Comparison of ENCODE assay signal across 8 cellular contexts in the genomic region with DNA sequence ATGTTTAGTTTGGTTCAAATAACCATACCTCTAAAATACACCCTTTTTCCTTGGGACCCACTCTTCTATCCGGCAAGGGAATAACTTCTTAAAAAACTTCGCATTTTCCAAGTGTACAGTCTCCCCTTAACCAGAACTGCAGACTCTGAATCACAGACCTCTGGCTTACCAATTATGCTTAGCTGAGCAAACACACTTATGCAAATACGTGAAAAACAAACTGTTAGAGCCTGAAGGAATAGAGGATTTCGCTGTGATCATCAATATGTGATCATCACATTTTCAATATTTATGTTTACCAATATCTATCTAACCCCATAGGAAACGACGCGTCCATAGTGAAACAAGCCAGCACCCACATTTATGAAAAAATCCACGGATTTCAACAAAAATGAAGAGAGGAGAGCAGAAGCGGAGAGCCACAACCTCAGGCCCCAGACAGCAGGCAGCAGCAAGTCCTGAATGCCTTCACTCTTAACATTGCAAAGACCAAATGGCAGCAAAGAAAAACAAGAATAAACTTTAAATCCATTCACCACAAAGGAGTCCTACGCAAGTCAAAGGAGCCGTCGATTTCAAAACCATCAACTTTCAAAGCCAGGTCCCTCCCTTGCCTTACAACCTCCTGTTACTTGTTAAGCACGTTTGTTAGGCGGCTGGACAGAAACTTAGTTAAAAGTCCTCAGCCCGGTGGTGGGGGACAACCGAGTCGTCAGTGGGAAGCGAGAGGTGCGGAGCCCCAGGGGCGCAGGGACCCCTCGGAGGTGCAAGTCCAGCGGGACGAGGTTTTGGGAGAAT. TPM values are rescaled to one million over a fixed set of nuclear protein-coding genes. Genes with fewer than 3 reads are reported as not detected.
A peak's percentile ranks its signal among the peaks of the same experiment; 100 is the strongest.
DNase-seq lines count a peak whose midpoint lies in the region; ATAC-seq and TF ChIP-seq lines count a peak whose summit lies in the region.

No MANE protein-coding gene starts in this region.

- DNase-seq in Caco-2 (peak in 1 of 2 experiments; percentile 4), NCI-H526 treated with DMSO at 0.1 percent for 48 hours (lab: John Stamatoyannopoulos, UW) (peak; percentile 0), NCI-H226 (no peak), NCI-H345 (lab: John Stamatoyannopoulos, UW) (no peak)
- no peak for DNase-seq in natural killer cell treated with Interleukin-12 subunit alpha and Interleukin-12 subunit beta and Interleukin-15 and Interleukin-18, amount 100 ng/mL, for 72 hours (ENCODE audit: low spot score)
- DNase-seq in activated CD8-positive, alpha-beta memory T cell treated with anti-CD3 and anti-CD28 coated beads for 24 hours, result no peak

- no peaks in the 10 kb centered on the region for H3K9me3 Mint-ChIP-seq in Caco-2 (ENCODE audit: unreplicated experiment)
- H3K9me3 Mint-ChIP-seq in natural killer cell treated with Interleukin-12 subunit alpha and Interleukin-12 subunit beta and Interleukin-15 and Interleukin-18, amount 100 ng/mL, for 72 hours, result no peaks in the 10 kb centered on the region

- peak overlapping the region; percentile 95 for H3K27ac Mint-ChIP-seq in Caco-2 (ENCODE audit: unreplicated experiment)
- H3K27ac Mint-ChIP-seq in natural killer cell treated with Interleukin-12 subunit alpha and Interleukin-12 subunit beta and Interleukin-15 and Interleukin-18, amount 100 ng/mL, for 72 hours, result no peak overlapping the region

- no peaks in the 10 kb centered on the region for H3K9me3 ChIP-seq in Caco-2

- CTCF ChIA-PET in Caco-2 (lab: Charles Lee), result interaction anchor here (0.7 to 1.4 kb wide), 3 partner anchors 112 to 543 kb away, joined by 4 to 6 read pairs (median 4); no protein-coding TSS in a partner anchor

- ATAC-seq in esophagus mucosa, result peak; percentile 51
- ATAC-seq in natural killer cell treated with Interleukin-12 subunit alpha and Interleukin-12 subunit beta and Interleukin-15 and Interleukin-18, amount 100 ng/mL, for 72 hours, result no peak
- no peak for ATAC-seq in GM18868 (IDR thresholded peaks at IDR 0.05; ENCODE audit: unreplicated experiment)

- peak overlapping the region; percentile 100 for H3K4me3 Mint-ChIP-seq in Caco-2 (ENCODE audit: unreplicated experiment)
- H3K4me3 Mint-ChIP-seq in natural killer cell treated with Interleukin-12 subunit alpha and Interleukin-12 subunit beta and Interleukin-15 and Interleukin-18, amount 100 ng/mL, for 72 hours, result peak overlapping the region; percentile 47

- peak overlapping the region; percentile 58 for H3K4me3 ChIP-seq in Caco-2 (ENCODE audit: low read depth, low read length)

- no peak for TF ChIP-seq CTCF in Caco-2 (IDR thresholded peaks at IDR 0.05; ENCODE audit: insufficient read depth in 1 of 2, low read depth in 1 of 2, low read length in 1 of 2, severe bottlenecking in 1 of 2, unreplicated experiment in 1 of 2)

- POLR2A ChIA-PET in Caco-2 (lab: Charles Lee), result no interaction called here

- peaks cover 9% of the 10 kb centered on the region; the same call in 1 of the 2 replicates for H3K4me1 ChIP-seq in Caco-2

- intact Hi-C loops in Caco-2 (cut with micrococcal nuclease; ENCODE audit: unreplicated experiment), result loop anchor here (1.0 to 5.0 kb wide), 4 partner anchors 125 to 327 kb away; no protein-coding TSS in a partner anchor

- H3K4me1 Mint-ChIP-seq in Caco-2 (ENCODE audit: low read depth, unreplicated experiment), result peaks cover 27% of the 10 kb centered on the region
- H3K4me1 Mint-ChIP-seq in natural killer cell treated with Interleukin-12 subunit alpha and Interleukin-12 subunit beta and Interleukin-15 and Interleukin-18, amount 100 ng/mL, for 72 hours (ENCODE audit: low read depth in 2 of 2), result peaks cover 0 to 12% of the 10 kb centered on the region in 2 donors

- H3K36me3 ChIP-seq in Caco-2 (ENCODE audit: control insufficient read depth, insufficient read depth, low read length), result no peaks in the 10 kb centered on the region

- BruUV-seq in Caco-2 (replicated peaks; lab: Mats Ljungman, UMichigan), result no TSS peak

- no peaks in the 10 kb centered on the region for H3K27me3 Mint-ChIP-seq in Caco-2 (ENCODE audit: insufficient read depth, unreplicated experiment)
- H3K27me3 Mint-ChIP-seq in natural killer cell treated with Interleukin-12 subunit alpha and Interleukin-12 subunit beta and Interleukin-15 and Interleukin-18, amount 100 ng/mL, for 72 hours, result peaks cover 34 to 54% of the 10 kb centered on the region in 2 donors

- peaks cover 6% of the 10 kb centered on the region for H3K36me3 Mint-ChIP-seq in Caco-2 (ENCODE audit: insufficient read depth, unreplicated experiment)
- peaks cover 7% of the 10 kb centered on the region for H3K36me3 Mint-ChIP-seq in natural killer cell treated with Interleukin-12 subunit alpha and Interleukin-12 subunit beta and Interleukin-15 and Interleukin-18, amount 100 ng/mL, for 72 hours

- H3K27me3 ChIP-seq in Caco-2 (replicated peaks; ENCODE audit: control insufficient read depth, insufficient read depth, low read length), result no peaks in the 10 kb centered on the region

RNA-seq across cellular contexts. Expression of gene LPAR1, which starts 1.1 kb away (rescaled TPM):
- total RNA-seq in Caco-2 (2022) (19.8 and 20.3 TPM in 2 replicates), esophagus mucosa (7.5 TPM)
- total RNA-seq in natural killer cell treated with Interleukin-12 subunit alpha and Interleukin-12 subunit beta and Interleukin-15 and Interleukin-18, amount 100 ng/mL, for 72 hours, result under 1 TPM in 1 of 2 donors, not detected in 1; 0.21 TPM
